Comparison of ENCODE assay signal across 8 cellular contexts in the genomic region with DNA sequence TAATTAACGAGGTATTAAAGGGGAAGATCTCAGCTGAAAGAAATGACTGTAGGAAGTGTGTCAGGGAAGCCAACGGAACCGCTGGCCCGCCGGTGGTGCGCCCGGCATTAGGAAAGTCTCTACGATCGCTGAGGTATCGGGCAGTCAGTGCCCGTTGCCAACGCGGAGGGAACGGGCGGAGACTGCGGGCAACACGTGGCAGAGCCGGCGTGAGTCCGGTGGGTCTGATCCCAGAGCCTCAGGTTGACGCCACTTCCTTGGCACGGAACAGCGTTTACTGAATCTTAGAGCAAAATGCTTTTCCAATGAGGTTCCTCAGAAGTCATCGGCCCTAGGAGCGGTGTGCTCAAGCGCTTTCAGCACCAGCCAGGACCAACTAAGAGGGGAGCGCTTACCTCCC.
DNase-seq lines count a peak whose midpoint lies in the region; ATAC-seq and TF ChIP-seq lines count a peak whose summit lies in the region.
"Not testable (repeated sequence)": the region's sequence is repeated elsewhere in the genome, so short reads cannot be mapped to it uniquely, and the experiment has no call there.

No MANE protein-coding gene starts in this region.

- in situ Hi-C loops in astrocyte of the cerebellum (cut with HindIII; ENCODE audit: low sequenced_read_pairs): not testable (repeated sequence)

- H3K4me3 ChIP-seq in MM.1S (ENCODE audit: low read length): peak overlapping the region; percentile 42
- peak overlapping the region; percentile 53 for H3K4me3 ChIP-seq in astrocyte of the cerebellum (ENCODE audit: low read depth, low read length)
- peak overlapping the region; percentile 64 for H3K4me3 ChIP-seq in fibroblast of pulmonary artery (replicated peaks; ENCODE audit: low read depth, low read length)
- H3K4me3 ChIP-seq in upper lobe of right lung: peak overlapping the region; percentile 29

- H3K27ac Mint-ChIP-seq in T-helper 2 cell treated with Interferon-gamma antibody and Interleukin-4, amounts not matched to agents 5 μg/mL and 100 μg/mL, for 36 hours: not testable (repeated sequence)

- H3K36me3 ChIP-seq in MM.1S (replicated peaks; ENCODE audit: insufficient read depth, low read length); upper lobe of right lung: not testable (repeated sequence)

- H2AFZ ChIP-seq in MM.1S (ENCODE audit: low read length): 0 out of 2 replicates have a peak overlapping the region, but pooled peaks have one; percentile 51

- H3K9me2 ChIP-seq in MM.1S (replicated peaks; ENCODE audit: insufficient read depth, low read length): not testable (repeated sequence)

- not testable (repeated sequence) for H3K9me3 ChIP-seq in MM.1S (replicated peaks; ENCODE audit: insufficient read depth, low read length); upper lobe of right lung

- not testable (repeated sequence) for TF ChIP-seq CTCF in MM.1S (IDR thresholded peaks at IDR 0.05; ENCODE audit: low read length); astrocyte of the cerebellum (IDR thresholded peaks at IDR 0.05; ENCODE audit: low read depth, low read length, missing control alignments); fibroblast of pulmonary artery (IDR thresholded peaks at IDR 0.05; ENCODE audit: low read length, missing control alignments); upper lobe of right lung (IDR thresholded peaks at IDR 0.05)

- not testable (repeated sequence) for H3K79me2 ChIP-seq in MM.1S (ENCODE audit: low read length)

- DNase-seq in DMS79 (lab: John Stamatoyannopoulos, UW) (peak; percentile 6), fibroblast of pulmonary artery (ENCODE audit: low read depth) (peak; percentile 40), kidney tubule cell (ENCODE audit: low spot score) (peak; percentile 84), posterior vena cava (ENCODE audit: low spot score) (peak; percentile 67), upper lobe of right lung (peak; percentile 63)
- not testable (repeated sequence) for DNase-seq in MM.1S; T-helper 2 cell treated with Interferon-gamma antibody and Interleukin-4, amounts not matched to agents 5 μg/mL and 100 μg/mL, for 36 hours (ENCODE audit: low spot score); astrocyte of the cerebellum (ENCODE audit: low read depth)

- H3K4me1 Mint-ChIP-seq in T-helper 2 cell treated with Interferon-gamma antibody and Interleukin-4, amounts not matched to agents 5 μg/mL and 100 μg/mL, for 36 hours (ENCODE audit: low read depth): not testable (repeated sequence)

- H3K4me3 Mint-ChIP-seq in T-helper 2 cell treated with Interferon-gamma antibody and Interleukin-4, amounts not matched to agents 5 μg/mL and 100 μg/mL, for 36 hours: peak overlapping the region; percentile 74

- not testable (repeated sequence) for H3K36me3 Mint-ChIP-seq in T-helper 2 cell treated with Interferon-gamma antibody and Interleukin-4, amounts not matched to agents 5 μg/mL and 100 μg/mL, for 36 hours (ENCODE audit: low read depth)

- not testable (repeated sequence) for H3K27ac ChIP-seq in MM.1S (ENCODE audit: low read length); upper lobe of right lung

- intact Hi-C loops in posterior vena cava (cut with DNase I); upper lobe of right lung (cut with DNase I): not testable (repeated sequence)

- H3K27me3 Mint-ChIP-seq in T-helper 2 cell treated with Interferon-gamma antibody and Interleukin-4, amounts not matched to agents 5 μg/mL and 100 μg/mL, for 36 hours (ENCODE audit: low read depth): peaks cover 37% of the 10 kb centered on the region

- H3K9me3 Mint-ChIP-seq in T-helper 2 cell treated with Interferon-gamma antibody and Interleukin-4, amounts not matched to agents 5 μg/mL and 100 μg/mL, for 36 hours: not testable (repeated sequence)

- peak overlapping the region; percentile 59; the same call in 1 of the 2 replicates for H3K4me2 ChIP-seq in MM.1S (ENCODE audit: low read depth, low read length)

- H3K27me3 ChIP-seq in MM.1S (replicated peaks; ENCODE audit: insufficient read depth, low read length): not testable (repeated sequence)
- peaks cover 29% of the 10 kb centered on the region for H3K27me3 ChIP-seq in upper lobe of right lung

- not testable (repeated sequence) for H3K9ac ChIP-seq in MM.1S (ENCODE audit: low read length)

- not testable (repeated sequence) for H4K20me1 ChIP-seq in MM.1S (ENCODE audit: insufficient read depth, low read length)

- ATAC-seq in upper lobe of right lung: peak; percentile 39

- not testable (repeated sequence) for H3F3A ChIP-seq in MM.1S (ENCODE audit: insufficient read depth, low read length)

- H3K4me1 ChIP-seq in MM.1S (ENCODE audit: low read length): not testable (repeated sequence)
- peaks cover 13% of the 10 kb centered on the region for H3K4me1 ChIP-seq in upper lobe of right lung
